ENCODE assay signal across 21 cellular contexts in genomic region chr22:34490911-34491310, GRCh38.
"Had no signal": no experiment of that assay in that cellular context is flagged by ENCODE, and none has a peak within 500 bp of the region (broad histone marks: within the 10 kb centered on the region; RNA-seq: fewer than 3 reads in every experiment).

No MANE protein-coding gene starts in this region.

- ATAC-seq: esophagus mucosa; heart right ventricle; left cardiac atrium; left ventricle myocardium superior; naive thymus-derived CD4-positive, alpha-beta T cell had no signal

- H3K27me3 ChIP-seq: heart right ventricle, right atrium auricular region, stomach, transverse colon had no signal

- H3K9me3 ChIP-seq: right atrium auricular region, thoracic aorta, transverse colon had no signal

- FAIRE-seq: endometrium, frontal cortex, islet of Langerhans, small intestine had no signal

- H3K4me1 ChIP-seq: heart right ventricle, right atrium auricular region, stomach, transverse colon had no signal

- H3K36me3 ChIP-seq: heart right ventricle, right atrium auricular region, stomach, thoracic aorta, transverse colon had no signal

- DNase-seq: effector memory CD4-positive, alpha-beta T cell; heart right ventricle; hypothalamus; left cardiac atrium; left ventricle myocardium superior; mesenchymal stem cell; naive thymus-derived CD4-positive, alpha-beta T cell; posterior cingulate gyrus; small intestine; stimulated activated CD4-positive, alpha-beta T cell treated with anti-CD3 and anti-CD28 coated beads, Interleukin-12 subunit alpha, Interleukin-12 subunit beta, amount 100 ng/mL, for 4 hours; stimulated activated naive CD4-positive, alpha-beta T cell; stomach; substantia nigra; transverse colon had no signal

- H3K27ac ChIP-seq: heart right ventricle, right atrium auricular region, stomach, thoracic aorta, transverse colon had no signal

- H3K4me3 ChIP-seq: heart right ventricle, lung, right atrium auricular region, stomach, thoracic aorta, transverse colon had no signal
